In genomic region chr19:51784922-51785690, GRCh38 we compare ENCODE assay signal across 9 cellular contexts. TPM values are rescaled to one million over a fixed set of nuclear protein-coding genes. Genes with fewer than 3 reads are reported as not detected.
A peak's percentile ranks its signal among the peaks of the same experiment; 100 is the strongest.
DNase-seq lines count a peak whose midpoint lies in the region; ATAC-seq lines count a peak whose summit lies in the region.
"Had no signal": no experiment of that assay in that cellular context is flagged by ENCODE, and none has a peak within 500 bp of the region (broad histone marks: within the 10 kb centered on the region; RNA-seq: fewer than 3 reads in every experiment).

No MANE protein-coding gene starts in this region.

- no peaks in the 10 kb centered on the region for H3K9me3 ChIP-seq in adipocyte (ENCODE audit: control insufficient read depth, low read length)

- H3K9ac ChIP-seq in adipocyte (ENCODE audit: low read length): no peak overlapping the region

- DNase-seq in A172 (ENCODE audit: low spot score): peak; percentile 65
- DNase-seq in NAMALWA (ENCODE audit: low spot score): peak; percentile 17
- DNase-seq in adipocyte (ENCODE audit: low read depth): peak; percentile 15
- DNase-seq in myocyte (ENCODE audit: low read depth): peak; percentile 69
- no peak for DNase-seq in central memory CD4-positive, alpha-beta T cell

- H3K4me1 ChIP-seq in adipocyte (ENCODE audit: control insufficient read depth, insufficient read depth, low read length): peaks cover 5% of the 10 kb centered on the region

- no peaks in the 10 kb centered on the region for H3K27me3 ChIP-seq in adipocyte (replicated peaks; ENCODE audit: control insufficient read depth, insufficient read depth, low read length)

- ATAC-seq in HG03432 (IDR thresholded peaks at IDR 0.05; ENCODE audit: unreplicated experiment): no peak
- ATAC-seq in HG03378 (IDR thresholded peaks at IDR 0.05; ENCODE audit: unreplicated experiment): no peak
- no peak for ATAC-seq in HG02798 (IDR thresholded peaks at IDR 0.05; ENCODE audit: poor library complexity, unreplicated experiment)

- H3K4me3 ChIP-seq in adipocyte (ENCODE audit: low read length): peak overlapping the region; percentile 2

- no peaks in the 10 kb centered on the region for H3K36me3 ChIP-seq in adipocyte (ENCODE audit: control insufficient read depth, insufficient read depth, low read length, severe bottlenecking)

RNA-seq across cellular contexts. Expression of gene FPR3, which starts 9.9 kb away (rescaled TPM):
- total RNA-seq in A172 (2014; rRNA removed; shearing (Covaris generic)): not detected in 2 replicates
- not detected in 2 replicates for total RNA-seq in myocyte
- 0.26 TPM for polyA plus RNA-seq in myocyte (2012)

RNA-seq across cellular contexts. Expression of gene FPR2, which starts 24.1 kb away (rescaled TPM):
- total RNA-seq in A172 (2014; rRNA removed; shearing (Covaris generic)): not detected in 2 replicates
- total RNA-seq in myocyte: not detected in 2 replicates
- polyA plus RNA-seq in myocyte (2012): 0.05 TPM
- total RNA-seq: T-cell had no signal

RNA-seq across cellular contexts. Expression of gene FPR1, which starts 33.4 kb away (rescaled TPM):
- total RNA-seq in A172 (2014; rRNA removed; shearing (Covaris generic)): 0.07 TPM in 1 of 2 replicates, not detected in the other
- total RNA-seq in myocyte: 0.05 and 0.16 TPM in 2 replicates
- polyA plus RNA-seq in myocyte (2012): 1.9 TPM
